In genomic region chr20:32523613-32524218, GRCh38 we compare ENCODE assay signal across 1 cellular context.
TF ChIP-seq lines count a peak whose summit lies in the region.

No MANE protein-coding gene starts in this region.

TF ChIP-seq in IMR-90, 13 proteins besides CTCF, POLR2A, EP300 and RAD21:
- TF ChIP-seq MAFK (IDR thresholded peaks at IDR 0.05; ENCODE audit: low read depth, low read length) (no peak), CEBPB (IDR thresholded peaks at IDR 0.05; ENCODE audit: low read depth, low read length) (no peak), SMC3 (IDR thresholded peaks at IDR 0.05; ENCODE audit: low read depth, low read length) (no peak), NFE2L2 (IDR thresholded peaks at IDR 0.05; ENCODE audit: low read depth, low read length) (no peak), MAZ (IDR thresholded peaks at IDR 0.05; ENCODE audit: borderline replicate concordance, low read depth, low read length) (no peak), MXI1 (IDR thresholded peaks at IDR 0.05; ENCODE audit: borderline replicate concordance, low read depth, low read length) (no peak), BHLHE40 (IDR thresholded peaks at IDR 0.05; ENCODE audit: low read depth, low read length) (no peak), RCOR1 (IDR thresholded peaks at IDR 0.05; ENCODE audit: insufficient replicate concordance, low read length) (no peak), FOS (IDR thresholded peaks at IDR 0.05; ENCODE audit: low read depth, low read length) (no peak), CHD1 (IDR thresholded peaks at IDR 0.05; ENCODE audit: low read depth, low read length) (no peak), RFX5 (IDR thresholded peaks at IDR 0.05; ENCODE audit: low read depth, low read length) (no peak)
- TF ChIP-seq, protein P1, sequence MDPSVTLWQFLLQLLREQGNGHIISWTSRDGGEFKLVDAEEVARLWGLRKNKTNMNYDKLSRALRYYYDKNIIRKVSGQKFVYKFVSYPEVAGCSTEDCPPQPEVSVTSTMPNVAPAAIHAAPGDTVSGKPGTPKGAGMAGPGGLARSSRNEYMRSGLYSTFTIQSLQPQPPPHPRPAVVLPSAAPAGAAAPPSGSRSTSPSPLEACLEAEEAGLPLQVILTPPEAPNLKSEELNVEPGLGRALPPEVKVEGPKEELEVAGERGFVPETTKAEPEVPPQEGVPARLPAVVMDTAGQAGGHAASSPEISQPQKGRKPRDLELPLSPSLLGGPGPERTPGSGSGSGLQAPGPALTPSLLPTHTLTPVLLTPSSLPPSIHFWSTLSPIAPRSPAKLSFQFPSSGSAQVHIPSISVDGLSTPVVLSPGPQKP (IDR thresholded peaks at IDR 0.05; ENCODE audit: borderline replicate concordance, low read depth, low read length): no peak
- TF ChIP-seq, protein P2, sequence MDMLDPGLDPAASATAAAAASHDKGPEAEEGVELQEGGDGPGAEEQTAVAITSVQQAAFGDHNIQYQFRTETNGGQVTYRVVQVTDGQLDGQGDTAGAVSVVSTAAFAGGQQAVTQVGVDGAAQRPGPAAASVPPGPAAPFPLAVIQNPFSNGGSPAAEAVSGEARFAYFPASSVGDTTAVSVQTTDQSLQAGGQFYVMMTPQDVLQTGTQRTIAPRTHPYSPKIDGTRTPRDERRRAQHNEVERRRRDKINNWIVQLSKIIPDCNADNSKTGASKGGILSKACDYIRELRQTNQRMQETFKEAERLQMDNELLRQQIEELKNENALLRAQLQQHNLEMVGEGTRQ (IDR thresholded peaks at IDR 0.05; ENCODE audit: low read depth, low read length): no peak
